1 cellular context compared by ENCODE assay signal in the genomic region with DNA sequence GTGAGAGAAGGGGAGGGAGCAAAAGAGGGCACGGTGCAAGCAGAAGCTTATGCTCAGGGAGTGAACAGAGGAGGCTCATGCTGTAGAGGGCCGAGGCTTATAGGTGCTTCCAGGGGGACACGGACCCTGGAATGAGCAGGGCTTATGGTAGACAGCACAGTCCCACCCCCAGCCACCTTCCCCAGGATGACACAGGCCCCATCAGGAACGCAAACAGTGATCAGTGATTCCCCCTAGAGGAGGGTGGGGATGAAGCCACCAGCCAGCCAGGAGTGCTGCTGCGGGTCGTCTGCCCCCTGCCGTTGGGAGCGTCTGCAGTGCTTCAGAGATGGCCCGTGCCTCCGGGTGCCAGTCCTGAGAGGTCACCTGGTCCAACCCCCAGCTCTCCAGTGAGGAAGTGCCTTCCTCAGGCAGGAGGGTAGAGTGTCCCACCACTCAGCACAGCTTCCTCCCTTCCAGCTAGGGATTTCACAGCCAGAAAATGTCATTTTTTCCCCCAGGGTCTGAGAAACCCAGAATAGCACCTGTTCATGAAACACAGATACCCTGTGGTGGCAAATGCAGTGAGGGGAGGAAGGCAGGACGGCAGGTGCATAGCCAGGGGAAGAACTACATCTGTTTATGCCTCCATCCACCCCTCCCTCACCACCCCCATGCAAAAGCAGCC.
A peak's percentile ranks its signal among the peaks of the same experiment; 100 is the strongest.
TF ChIP-seq lines count a peak whose summit lies in the region.

No MANE protein-coding gene starts in this region.

TF ChIP-seq in HepG2, 621 proteins besides CTCF, POLR2A, EP300 and RAD21 (continued from another document):
- TF ChIP-seq, protein P1, sequence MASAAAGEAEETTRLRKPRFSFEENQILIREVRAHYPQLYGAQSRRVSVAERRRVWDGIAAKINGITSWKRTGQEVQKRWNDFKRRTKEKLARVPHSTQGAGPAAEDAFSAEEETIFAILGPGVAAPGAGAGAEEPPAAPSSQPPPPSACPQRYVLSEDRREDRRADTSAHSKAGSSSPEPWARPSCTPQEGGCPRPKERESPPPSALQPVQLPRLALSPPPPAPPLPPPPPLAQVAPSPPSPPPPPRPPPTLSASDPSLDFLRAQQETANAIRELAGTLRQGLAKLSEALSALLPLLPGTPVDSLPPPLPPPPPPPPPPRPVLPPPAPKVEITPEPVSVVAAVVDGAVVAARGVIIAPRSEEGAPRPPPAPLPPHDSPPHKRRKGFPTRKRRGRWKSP (CRISPR knock-in tag; IDR thresholded peaks at IDR 0.05), result no peak
- TF ChIP-seq ZFP37 (CRISPR knock-in tag; IDR thresholded peaks at IDR 0.05; ENCODE audit: borderline replicate concordance), result no peak
- no peak; the same call in 1 of the 2 replicates for TF ChIP-seq TBX2 (CRISPR knock-in tag; IDR thresholded peaks at IDR 0.05; ENCODE audit: borderline replicate concordance)
- TF ChIP-seq REPIN1 (CRISPR knock-in tag; IDR thresholded peaks at IDR 0.05; ENCODE audit: borderline replicate concordance, low read depth), result peak; percentile 77; the same call in 1 of the 2 replicates
- TF ChIP-seq, protein P2, sequence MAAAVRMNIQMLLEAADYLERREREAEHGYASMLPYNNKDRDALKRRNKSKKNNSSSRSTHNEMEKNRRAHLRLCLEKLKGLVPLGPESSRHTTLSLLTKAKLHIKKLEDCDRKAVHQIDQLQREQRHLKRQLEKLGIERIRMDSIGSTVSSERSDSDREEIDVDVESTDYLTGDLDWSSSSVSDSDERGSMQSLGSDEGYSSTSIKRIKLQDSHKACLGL (CRISPR knock-in tag; IDR thresholded peaks at IDR 0.05), result no peak
- TF ChIP-seq MXD4 (CRISPR knock-in tag; IDR thresholded peaks at IDR 0.05), result 0 out of 2 replicates have a peak, but pooled peaks have one; percentile 40
- TF ChIP-seq, protein P3, sequence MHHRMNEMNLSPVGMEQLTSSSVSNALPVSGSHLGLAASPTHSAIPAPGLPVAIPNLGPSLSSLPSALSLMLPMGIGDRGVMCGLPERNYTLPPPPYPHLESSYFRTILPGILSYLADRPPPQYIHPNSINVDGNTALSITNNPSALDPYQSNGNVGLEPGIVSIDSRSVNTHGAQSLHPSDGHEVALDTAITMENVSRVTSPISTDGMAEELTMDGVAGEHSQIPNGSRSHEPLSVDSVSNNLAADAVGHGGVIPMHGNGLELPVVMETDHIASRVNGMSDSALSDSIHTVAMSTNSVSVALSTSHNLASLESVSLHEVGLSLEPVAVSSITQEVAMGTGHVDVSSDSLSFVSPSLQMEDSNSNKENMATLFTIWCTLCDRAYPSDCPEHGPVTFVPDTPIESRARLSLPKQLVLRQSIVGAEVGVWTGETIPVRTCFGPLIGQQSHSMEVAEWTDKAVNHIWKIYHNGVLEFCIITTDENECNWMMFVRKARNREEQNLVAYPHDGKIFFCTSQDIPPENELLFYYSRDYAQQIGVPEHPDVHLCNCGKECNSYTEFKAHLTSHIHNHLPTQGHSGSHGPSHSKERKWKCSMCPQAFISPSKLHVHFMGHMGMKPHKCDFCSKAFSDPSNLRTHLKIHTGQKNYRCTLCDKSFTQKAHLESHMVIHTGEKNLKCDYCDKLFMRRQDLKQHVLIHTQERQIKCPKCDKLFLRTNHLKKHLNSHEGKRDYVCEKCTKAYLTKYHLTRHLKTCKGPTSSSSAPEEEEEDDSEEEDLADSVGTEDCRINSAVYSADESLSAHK (CRISPR knock-in tag; IDR thresholded peaks at IDR 0.05; ENCODE audit: borderline replicate concordance), result no peak
- no peak for TF ChIP-seq ZNF607 (CRISPR knock-in tag; IDR thresholded peaks at IDR 0.05; ENCODE audit: borderline replicate concordance)
- 0 out of 2 replicates have a peak, but pooled peaks have one; percentile 17 for TF ChIP-seq ZNF644 (CRISPR knock-in tag; IDR thresholded peaks at IDR 0.05; ENCODE audit: low read depth)
- TF ChIP-seq JUNB (CRISPR knock-in tag; IDR thresholded peaks at IDR 0.05; ENCODE audit: borderline replicate concordance), result no peak
- no peak for TF ChIP-seq ELF4 (CRISPR knock-in tag; IDR thresholded peaks at IDR 0.05; ENCODE audit: borderline replicate concordance)
- TF ChIP-seq ZBTB38 (CRISPR knock-in tag; IDR thresholded peaks at IDR 0.05), result no peak
- TF ChIP-seq, protein P4, sequence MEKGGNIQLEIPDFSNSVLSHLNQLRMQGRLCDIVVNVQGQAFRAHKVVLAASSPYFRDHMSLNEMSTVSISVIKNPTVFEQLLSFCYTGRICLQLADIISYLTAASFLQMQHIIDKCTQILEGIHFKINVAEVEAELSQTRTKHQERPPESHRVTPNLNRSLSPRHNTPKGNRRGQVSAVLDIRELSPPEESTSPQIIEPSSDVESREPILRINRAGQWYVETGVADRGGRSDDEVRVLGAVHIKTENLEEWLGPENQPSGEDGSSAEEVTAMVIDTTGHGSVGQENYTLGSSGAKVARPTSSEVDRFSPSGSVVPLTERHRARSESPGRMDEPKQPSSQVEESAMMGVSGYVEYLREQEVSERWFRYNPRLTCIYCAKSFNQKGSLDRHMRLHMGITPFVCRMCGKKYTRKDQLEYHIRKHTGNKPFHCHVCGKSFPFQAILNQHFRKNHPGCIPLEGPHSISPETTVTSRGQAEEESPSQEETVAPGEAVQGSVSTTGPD (CRISPR knock-in tag; IDR thresholded peaks at IDR 0.05), result no peak
- no peak for TF ChIP-seq ZNF468 (CRISPR knock-in tag; IDR thresholded peaks at IDR 0.05)
- TF ChIP-seq, protein P5, sequence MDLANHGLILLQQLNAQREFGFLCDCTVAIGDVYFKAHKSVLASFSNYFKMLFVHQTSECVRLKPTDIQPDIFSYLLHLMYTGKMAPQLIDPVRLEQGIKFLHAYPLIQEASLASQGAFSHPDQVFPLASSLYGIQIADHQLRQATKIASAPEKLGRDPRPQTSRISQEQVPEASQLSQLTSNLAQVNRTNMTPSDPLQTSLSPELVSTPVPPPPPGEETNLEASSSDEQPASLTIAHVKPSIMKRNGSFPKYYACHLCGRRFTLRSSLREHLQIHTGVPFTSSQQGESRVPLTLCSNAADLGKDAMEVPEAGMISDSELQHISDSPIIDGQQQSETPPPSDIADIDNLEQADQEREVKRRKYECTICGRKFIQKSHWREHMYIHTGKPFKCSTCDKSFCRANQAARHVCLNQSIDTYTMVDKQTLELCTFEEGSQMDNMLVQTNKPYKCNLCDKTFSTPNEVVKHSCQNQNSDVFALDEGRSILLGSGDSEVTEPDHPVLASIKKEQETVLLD (CRISPR knock-in tag; IDR thresholded peaks at IDR 0.05; ENCODE audit: low read depth), result no peak
- no peak for TF ChIP-seq SNRNP70 (IDR thresholded peaks at IDR 0.05; ENCODE audit: low read depth, low read length)
- TF ChIP-seq KAT7 (CRISPR knock-in tag; IDR thresholded peaks at IDR 0.05; ENCODE audit: borderline replicate concordance), result no peak
- no peak for TF ChIP-seq ZNF780A (CRISPR knock-in tag; IDR thresholded peaks at IDR 0.05)
- TF ChIP-seq, protein P6, sequence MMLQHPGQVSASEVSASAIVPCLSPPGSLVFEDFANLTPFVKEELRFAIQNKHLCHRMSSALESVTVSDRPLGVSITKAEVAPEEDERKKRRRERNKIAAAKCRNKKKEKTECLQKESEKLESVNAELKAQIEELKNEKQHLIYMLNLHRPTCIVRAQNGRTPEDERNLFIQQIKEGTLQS (CRISPR knock-in tag; IDR thresholded peaks at IDR 0.05), result no peak
- TF ChIP-seq FOXO1 (CRISPR knock-in tag; IDR thresholded peaks at IDR 0.05), result no peak
- TF ChIP-seq JDP2 (CRISPR knock-in tag; IDR thresholded peaks at IDR 0.05; ENCODE audit: borderline replicate concordance), result no peak
- peak; percentile 75 for TF ChIP-seq KDM2A (CRISPR knock-in tag; IDR thresholded peaks at IDR 0.05; ENCODE audit: borderline replicate concordance, low read depth)
- TF ChIP-seq, protein P7, sequence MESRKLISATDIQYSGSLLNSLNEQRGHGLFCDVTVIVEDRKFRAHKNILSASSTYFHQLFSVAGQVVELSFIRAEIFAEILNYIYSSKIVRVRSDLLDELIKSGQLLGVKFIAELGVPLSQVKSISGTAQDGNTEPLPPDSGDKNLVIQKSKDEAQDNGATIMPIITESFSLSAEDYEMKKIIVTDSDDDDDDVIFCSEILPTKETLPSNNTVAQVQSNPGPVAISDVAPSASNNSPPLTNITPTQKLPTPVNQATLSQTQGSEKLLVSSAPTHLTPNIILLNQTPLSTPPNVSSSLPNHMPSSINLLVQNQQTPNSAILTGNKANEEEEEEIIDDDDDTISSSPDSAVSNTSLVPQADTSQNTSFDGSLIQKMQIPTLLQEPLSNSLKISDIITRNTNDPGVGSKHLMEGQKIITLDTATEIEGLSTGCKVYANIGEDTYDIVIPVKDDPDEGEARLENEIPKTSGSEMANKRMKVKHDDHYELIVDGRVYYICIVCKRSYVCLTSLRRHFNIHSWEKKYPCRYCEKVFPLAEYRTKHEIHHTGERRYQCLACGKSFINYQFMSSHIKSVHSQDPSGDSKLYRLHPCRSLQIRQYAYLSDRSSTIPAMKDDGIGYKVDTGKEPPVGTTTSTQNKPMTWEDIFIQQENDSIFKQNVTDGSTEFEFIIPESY (CRISPR knock-in tag; IDR thresholded peaks at IDR 0.05), result peak; percentile 66; the same call in 1 of the 2 replicates
- TF ChIP-seq ZNF850 (CRISPR knock-in tag; conservative IDR thresholded peaks at IDR 0.05), result no peak
- TF ChIP-seq, protein P8, sequence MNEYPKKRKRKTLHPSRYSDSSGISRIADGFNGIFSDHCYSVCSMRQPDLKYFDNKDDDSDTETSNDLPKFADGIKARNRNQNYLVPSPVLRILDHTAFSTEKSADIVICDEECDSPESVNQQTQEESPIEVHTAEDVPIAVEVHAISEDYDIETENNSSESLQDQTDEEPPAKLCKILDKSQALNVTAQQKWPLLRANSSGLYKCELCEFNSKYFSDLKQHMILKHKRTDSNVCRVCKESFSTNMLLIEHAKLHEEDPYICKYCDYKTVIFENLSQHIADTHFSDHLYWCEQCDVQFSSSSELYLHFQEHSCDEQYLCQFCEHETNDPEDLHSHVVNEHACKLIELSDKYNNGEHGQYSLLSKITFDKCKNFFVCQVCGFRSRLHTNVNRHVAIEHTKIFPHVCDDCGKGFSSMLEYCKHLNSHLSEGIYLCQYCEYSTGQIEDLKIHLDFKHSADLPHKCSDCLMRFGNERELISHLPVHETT (CRISPR knock-in tag; conservative IDR thresholded peaks at IDR 0.05), result no peak
- TF ChIP-seq ZNF550 (CRISPR knock-in tag; IDR thresholded peaks at IDR 0.05; ENCODE audit: borderline replicate concordance), result no peak
- TF ChIP-seq GATAD1 (CRISPR knock-in tag; IDR thresholded peaks at IDR 0.05), result no peak
- no peak for TF ChIP-seq POLR2G (IDR thresholded peaks at IDR 0.05; ENCODE audit: low read depth, low read length)
